In the genomic region with DNA sequence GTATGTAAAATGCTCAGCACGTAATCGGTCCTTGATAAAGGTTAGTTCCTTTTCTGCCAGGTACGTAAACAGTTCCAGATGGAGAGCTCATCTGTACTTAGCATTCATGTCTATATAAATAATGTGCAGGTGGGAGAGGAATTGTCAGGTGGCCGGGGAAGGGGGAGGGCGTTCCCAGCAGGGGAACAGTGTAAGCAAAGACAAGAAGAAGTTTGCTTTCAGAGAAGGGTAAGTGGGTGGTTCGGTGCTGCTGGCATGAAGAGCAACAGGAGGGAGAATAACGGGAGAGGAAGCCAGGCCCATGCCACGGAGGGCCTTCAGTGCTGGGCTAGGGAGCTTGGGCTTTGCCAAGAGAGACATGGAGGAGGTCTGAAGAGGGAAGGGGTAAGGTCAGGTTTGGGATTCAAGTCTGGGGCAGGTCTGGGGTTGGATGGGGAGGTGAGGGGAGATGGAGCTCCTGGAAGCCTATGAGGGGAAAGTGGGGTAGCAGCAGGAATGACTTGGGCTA, we compare ENCODE assay signal across 21 cellular contexts. TPM values are rescaled to one million over a fixed set of nuclear protein-coding genes. Genes with fewer than 3 reads are reported as not detected.
DNase-seq lines count a peak whose midpoint lies in the region.
"Had no signal": no experiment of that assay in that cellular context is flagged by ENCODE, and none has a peak within 500 bp of the region (broad histone marks: within the 10 kb centered on the region; RNA-seq: fewer than 3 reads in every experiment).

No MANE protein-coding gene starts in this region.

- H3K9me3 Mint-ChIP-seq in activated CD4-positive, alpha-beta memory T cell treated with anti-CD3 and anti-CD28 coated beads for 36 hours, result no peaks in the 10 kb centered on the region
- H3K9me3 Mint-ChIP-seq: activated naive CD8-positive, alpha-beta T cell treated with anti-CD3 and anti-CD28 coated beads, Interleukin-2, amount 50 U/mL, for 24 hours; HFFc6 had no signal

- H3K4me1 Mint-ChIP-seq in activated CD4-positive, alpha-beta memory T cell treated with anti-CD3 and anti-CD28 coated beads for 36 hours (ENCODE audit: low read depth), result no peaks in the 10 kb centered on the region
- H3K4me1 Mint-ChIP-seq: activated naive CD8-positive, alpha-beta T cell treated with anti-CD3 and anti-CD28 coated beads, Interleukin-2, amount 50 U/mL, for 24 hours had no signal

- DNase-seq in DMS153 treated with DMSO at 0.1 percent for 48 hours (lab: John Stamatoyannopoulos, UW; ENCODE audit: unreplicated experiment) (peak; percentile 59), NCI-H1105 treated with DMSO at 0.1 percent for 48 hours (lab: John Stamatoyannopoulos, UW) (peak; percentile 59), NCI-H345 (lab: John Stamatoyannopoulos, UW) (peak; percentile 91), SHP77 treated with DMSO at 0.1 percent for 48 hours (lab: John Stamatoyannopoulos, UW) (peak; percentile 44), T-helper 2 cell (no peak), KBM-7 (no peak), Ammon's horn (ENCODE audit: low spot score) (no peak)
- no peak for DNase-seq in activated CD4-positive, alpha-beta memory T cell treated with anti-CD3 and anti-CD28 coated beads for 36 hours
- DNase-seq: activated CD4-positive, CD25-positive, alpha-beta regulatory T cell treated with anti-CD3 and anti-CD28 coated beads, Interleukin-2, amount 50 U/mL, for 72 hours; activated gamma-delta T cell treated with Interleukin-2 at 50 U/mL for 16 hours; activated naive CD8-positive, alpha-beta T cell treated with anti-CD3 and anti-CD28 coated beads, Interleukin-2, amount 50 U/mL, for 24 hours; HFFc6; mesendoderm; MG63; NCI-H1694 treated with DMSO at 0.1 percent for 48 hours; PC-9; T-helper 1 cell; transverse colon had no signal

- intact Hi-C loops in activated CD4-positive, alpha-beta memory T cell treated with anti-CD3 and anti-CD28 coated beads for 36 hours (cut with micrococcal nuclease), result no loop called here

- CTCF ChIA-PET in activated CD4-positive, alpha-beta memory T cell treated with anti-CD3 and anti-CD28 coated beads for 36 hours (lab: Charles Lee), result interaction anchor here (1.2 to 4.5 kb wide), 2 partner anchors 10 to 102 kb away, joined by 6 to 26 read pairs; no protein-coding TSS in a partner anchor

- in situ Hi-C loops in KBM-7 (cut with MboI; ENCODE audit: low pct_unique_long_range_greater_than_20kb, low sequenced_read_pairs), result no loop called here

- H3K27ac Mint-ChIP-seq in activated CD4-positive, alpha-beta memory T cell treated with anti-CD3 and anti-CD28 coated beads for 36 hours, result no peak overlapping the region
- H3K27ac Mint-ChIP-seq: activated naive CD8-positive, alpha-beta T cell treated with anti-CD3 and anti-CD28 coated beads, Interleukin-2, amount 50 U/mL, for 24 hours; HFFc6 had no signal

- POLR2A ChIA-PET in activated CD4-positive, alpha-beta memory T cell treated with anti-CD3 and anti-CD28 coated beads for 36 hours (lab: Charles Lee), result no interaction called here

- no peak overlapping the region for H3K4me3 Mint-ChIP-seq in activated CD4-positive, alpha-beta memory T cell treated with anti-CD3 and anti-CD28 coated beads for 36 hours
- H3K4me3 Mint-ChIP-seq: activated naive CD8-positive, alpha-beta T cell treated with anti-CD3 and anti-CD28 coated beads, Interleukin-2, amount 50 U/mL, for 24 hours; HFFc6 had no signal

- H3K27me3 Mint-ChIP-seq in activated CD4-positive, alpha-beta memory T cell treated with anti-CD3 and anti-CD28 coated beads for 36 hours, result peaks cover 2% of the 10 kb centered on the region

- H3K36me3 Mint-ChIP-seq in activated CD4-positive, alpha-beta memory T cell treated with anti-CD3 and anti-CD28 coated beads for 36 hours, result no peaks in the 10 kb centered on the region

RNA-seq across cellular contexts. Expression of a gene that starts 11.4 kb away (rescaled TPM):
- total RNA-seq in activated CD4-positive, alpha-beta memory T cell treated with anti-CD3 and anti-CD28 coated beads for 36 hours, result not detected
- total RNA-seq: endothelial cell of umbilical vein, HFFc6, HT1080, PC-9, SJSA1 had no signal

Comparison
In these comparisons a context has a peak if more than half of its experiments do, and no peak if none do; other contexts are left out.
1. DNase-seq: peak in DMS153 treated with DMSO at 0.1 percent for 48 hours (single experiment), NCI-H1105 treated with DMSO at 0.1 percent for 48 hours (single experiment), NCI-H345 (single experiment) and SHP77 treated with DMSO at 0.1 percent for 48 hours (single experiment); none in T-helper 2 cell (0 of 5), activated CD4-positive, alpha-beta memory T cell treated with anti-CD3 and anti-CD28 coated beads for 36 hours (single experiment), KBM-7 (single experiment) and Ammon's horn (single experiment).